10 cellular contexts compared by ENCODE assay signal in the genomic region with DNA sequence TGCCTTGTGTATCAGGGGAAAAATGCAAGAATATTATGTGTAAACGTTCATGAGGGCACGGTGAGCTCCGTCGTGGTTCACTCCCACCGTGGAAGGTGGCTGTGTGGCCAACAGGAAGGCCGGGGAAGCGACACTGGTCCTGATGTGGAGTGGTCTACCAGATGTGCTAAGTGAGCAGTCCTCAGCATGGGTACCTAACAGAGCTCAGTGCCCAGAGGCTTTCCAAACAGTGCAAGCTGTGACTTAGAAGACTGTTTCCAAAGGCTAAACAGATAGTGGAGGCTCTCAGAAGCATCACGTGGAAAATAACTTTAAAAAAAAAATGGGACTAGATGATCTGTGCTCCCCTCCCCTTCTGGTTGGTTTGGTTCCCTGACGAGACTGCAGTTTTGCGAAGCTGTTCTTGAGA.
DNase-seq lines count a peak whose midpoint lies in the region; ATAC-seq and TF ChIP-seq lines count a peak whose summit lies in the region.
"Had no signal": no experiment of that assay in that cellular context is flagged by ENCODE, and none has a peak within 500 bp of the region (broad histone marks: within the 10 kb centered on the region; RNA-seq: fewer than 3 reads in every experiment).

No MANE protein-coding gene starts in this region.

- H3K27ac ChIP-seq in CD4-positive, alpha-beta T cell (ENCODE audit: low read depth, low read length): peak overlapping the region; percentile 22
- peak overlapping the region in 55 of 59 donors; percentile 0 to 87 (median 73) for H3K27ac ChIP-seq in dorsolateral prefrontal cortex

- H3K4me1 Mint-ChIP-seq in CD4-positive, alpha-beta T cell (ENCODE audit: low read depth): peaks cover 75% of the 10 kb centered on the region
- H3K4me1 Mint-ChIP-seq in osteocyte (ENCODE audit: unreplicated experiment): peaks cover 91% of the 10 kb centered on the region

- peak overlapping the region; percentile 83 for H3K4me3 Mint-ChIP-seq in CD4-positive, alpha-beta T cell
- H3K4me3 Mint-ChIP-seq in osteocyte (ENCODE audit: unreplicated experiment): no peak overlapping the region

- H3K27me3 Mint-ChIP-seq in CD4-positive, alpha-beta T cell: no peaks in the 10 kb centered on the region
- no peaks in the 10 kb centered on the region for H3K27me3 Mint-ChIP-seq in osteocyte (ENCODE audit: unreplicated experiment)

- peak overlapping the region in 10 of 59 donors; percentile 2 to 36 (median 21) for H3K4me3 ChIP-seq in dorsolateral prefrontal cortex

- ATAC-seq in CD4-positive, alpha-beta T cell (ENCODE audit: poor library complexity): no peak
- no peak for ATAC-seq in HG02938 (IDR thresholded peaks at IDR 0.05; ENCODE audit: unreplicated experiment)
- ATAC-seq in HG02870 (IDR thresholded peaks at IDR 0.05; ENCODE audit: unreplicated experiment): no peak

- no peak for DNase-seq in CD4-positive, alpha-beta T cell
- DNase-seq in RPMI7951 (ENCODE audit: low read depth): peak; percentile 61
- peak in 2 of 10 donors; percentile 20 to 30 for DNase-seq in dorsolateral prefrontal cortex
- DNase-seq in osteocyte (ENCODE audit: extremely low spot score, unreplicated experiment): no peak
- no peak for DNase-seq in NCI-H146 (lab: John Stamatoyannopoulos, UW)
- DNase-seq in NCI-H1417 treated with DMSO at 0.1 percent for 48 hours (lab: John Stamatoyannopoulos, UW): no peak
- DNase-seq: mesendoderm, OCI-M1 had no signal

- CTCF ChIA-PET in CD4-positive, alpha-beta T cell (lab: Charles Lee): interaction anchor here (1.0 to 2.0 kb wide), 2 partner anchors 32 to 217 kb away, joined by 3 to 6 read pairs; no protein-coding TSS in a partner anchor

- POLR2A ChIA-PET in CD4-positive, alpha-beta T cell (lab: Charles Lee): interaction anchor here (1.2 to 3.7 kb wide), 8 partner anchors 11 to 338 kb away, joined by 3 to 57 read pairs (median 8); no protein-coding TSS in a partner anchor

- no peaks in the 10 kb centered on the region for H3K9me3 ChIP-seq in CD4-positive, alpha-beta T cell (ENCODE audit: control insufficient read depth, low read length)

- no peaks in the 10 kb centered on the region for H3K27me3 ChIP-seq in CD4-positive, alpha-beta T cell (ENCODE audit: control insufficient read depth, insufficient read depth, low read length)
- H3K27me3 ChIP-seq in dorsolateral prefrontal cortex: no peaks in the 10 kb centered on the region

- peaks cover 2% of the 10 kb centered on the region for H3K9me3 Mint-ChIP-seq in CD4-positive, alpha-beta T cell
- peaks cover 3% of the 10 kb centered on the region for H3K9me3 Mint-ChIP-seq in osteocyte (ENCODE audit: unreplicated experiment)

- TF ChIP-seq CTCF in CD4-positive, alpha-beta T cell (IDR thresholded peaks at IDR 0.05): no peak
- no peak for TF ChIP-seq CTCF in dorsolateral prefrontal cortex (IDR thresholded peaks at IDR 0.05 in 54 of 56, conservative IDR thresholded peaks at IDR 0.05 in 2 of 56; ENCODE audit: low read depth in 1 of 56, partially characterized antibody in 56 of 56)
- TF ChIP-seq CTCF in osteocyte (IDR thresholded peaks at IDR 0.05): no peak

- H3K36me3 Mint-ChIP-seq in CD4-positive, alpha-beta T cell (ENCODE audit: low read depth): peaks cover 36% of the 10 kb centered on the region
- peaks cover 5% of the 10 kb centered on the region for H3K36me3 Mint-ChIP-seq in osteocyte (ENCODE audit: unreplicated experiment)

- intact Hi-C loops in CD4-positive, alpha-beta T cell (cut with DNase I, micrococcal nuclease): loop anchor here in 1 of 2 experiments (5.0 kb wide), 1 partner anchor 40 kb away; no protein-coding TSS in a partner anchor
- intact Hi-C loops in dorsolateral prefrontal cortex (cut with DNase I): loop anchor here in 1 of 2 donors (5.0 kb wide), 1 partner anchor 35 kb away; no protein-coding TSS in a partner anchor

- peak overlapping the region; percentile 99 for H3K27ac Mint-ChIP-seq in CD4-positive, alpha-beta T cell
- peak overlapping the region; percentile 98 for H3K27ac Mint-ChIP-seq in osteocyte (ENCODE audit: unreplicated experiment)
